Comparison of ENCODE assay signal across 1 cellular context in genomic region chr12:49967042-49967776, GRCh38.
TF ChIP-seq lines count a peak whose summit lies in the region.

No MANE protein-coding gene starts in this region.

TF ChIP-seq in HepG2, 621 proteins besides CTCF, POLR2A, EP300 and RAD21 (continued from another document and continues in another):
- TF ChIP-seq IKZF5 (CRISPR knock-in tag; IDR thresholded peaks at IDR 0.05) (0 out of 2 replicates have a peak, but pooled peaks have one; percentile 24), RBM39 (IDR thresholded peaks at IDR 0.05; ENCODE audit: low read depth, low read length, poor library complexity, severe bottlenecking) (peak; percentile 68), ZNF782 (CRISPR knock-in tag; IDR thresholded peaks at IDR 0.05; ENCODE audit: borderline replicate concordance) (peak; percentile 30; the same call in 1 of the 2 replicates), ZNF350 (CRISPR knock-in tag; IDR thresholded peaks at IDR 0.05; ENCODE audit: borderline replicate concordance, low read depth) (peak; percentile 69), MAX (IDR thresholded peaks at IDR 0.05) (peak; percentile 25; the same call in 1 of the 2 replicates), ZNF788 (CRISPR knock-in tag; IDR thresholded peaks at IDR 0.05; ENCODE audit: borderline replicate concordance) (peak; percentile 62; the same call in 1 of the 2 replicates), HDAC1 (CRISPR knock-in tag; IDR thresholded peaks at IDR 0.05) (peak; percentile 58; the same call in 1 of the 2 replicates), KLF13 (CRISPR knock-in tag; IDR thresholded peaks at IDR 0.05) (0 out of 2 replicates have a peak, but pooled peaks have one; percentile 25), DZIP1 (CRISPR knock-in tag; IDR thresholded peaks at IDR 0.05) (no peak), ZNF451 (CRISPR knock-in tag; IDR thresholded peaks at IDR 0.05) (peak; percentile 80; the same call in 1 of the 2 replicates), ZNF607 (CRISPR knock-in tag; IDR thresholded peaks at IDR 0.05; ENCODE audit: borderline replicate concordance) (0 out of 2 replicates have a peak, but pooled peaks have one; percentile 32), ZNF224 (CRISPR knock-in tag; IDR thresholded peaks at IDR 0.05) (peak; percentile 29; the same call in 1 of the 2 replicates), ZNF792 (CRISPR knock-in tag; IDR thresholded peaks at IDR 0.05) (0 out of 2 replicates have a peak, but pooled peaks have one; percentile 45), SKI (IDR thresholded peaks at IDR 0.05; ENCODE audit: partially characterized antibody) (no peak), PLSCR1 (CRISPR knock-in tag; IDR thresholded peaks at IDR 0.05; ENCODE audit: borderline replicate concordance) (no peak), KDM3A (CRISPR knock-in tag; IDR thresholded peaks at IDR 0.05; ENCODE audit: low read depth) (0 out of 2 replicates have a peak, but pooled peaks have one; percentile 59), ZNF484 (CRISPR knock-in tag; IDR thresholded peaks at IDR 0.05; ENCODE audit: borderline replicate concordance, low read depth) (no peak), PHF8 (CRISPR knock-in tag; IDR thresholded peaks at IDR 0.05) (peak; percentile 47; the same call in 1 of the 2 replicates), NCOA1 (CRISPR knock-in tag; IDR thresholded peaks at IDR 0.05) (no peak), ZNF143 (CRISPR knock-in tag; IDR thresholded peaks at IDR 0.05) (no peak), MTA3 (CRISPR knock-in tag; IDR thresholded peaks at IDR 0.05) (no peak), TCF7 (IDR thresholded peaks at IDR 0.05; ENCODE audit: low read depth) (no peak), ZBTB46 (CRISPR knock-in tag; IDR thresholded peaks at IDR 0.05; ENCODE audit: borderline replicate concordance) (0 out of 2 replicates have a peak, but pooled peaks have one; percentile 57), IRF9 (CRISPR knock-in tag; IDR thresholded peaks at IDR 0.05; ENCODE audit: borderline replicate concordance) (peak; percentile 23; the same call in 1 of the 2 replicates), SP5 (CRISPR knock-in tag; IDR thresholded peaks at IDR 0.05; ENCODE audit: borderline replicate concordance, low read depth) (peak; percentile 16; the same call in 1 of the 2 replicates), YEATS4 (CRISPR knock-in tag; IDR thresholded peaks at IDR 0.05; ENCODE audit: borderline replicate concordance) (0 out of 2 replicates have a peak, but pooled peaks have one; percentile 48), ZBTB21 (CRISPR knock-in tag; IDR thresholded peaks at IDR 0.05) (no peak), ZNF335 (CRISPR knock-in tag; IDR thresholded peaks at IDR 0.05) (0 out of 2 replicates have a peak, but pooled peaks have one; percentile 25), MYC (CRISPR knock-in tag; IDR thresholded peaks at IDR 0.05; ENCODE audit: borderline replicate concordance) (0 out of 2 replicates have a peak, but pooled peaks have one; percentile 46), GFI1 (CRISPR knock-in tag; IDR thresholded peaks at IDR 0.05; ENCODE audit: borderline replicate concordance) (0 out of 2 replicates have a peak, but pooled peaks have one; percentile 57), WIZ (CRISPR knock-in tag; IDR thresholded peaks at IDR 0.05) (0 out of 2 replicates have a peak, but pooled peaks have one; percentile 77), ZNF674 (CRISPR knock-in tag; IDR thresholded peaks at IDR 0.05; ENCODE audit: low read depth) (0 out of 2 replicates have a peak, but pooled peaks have one; percentile 70), PRDM10 (CRISPR knock-in tag; IDR thresholded peaks at IDR 0.05; ENCODE audit: low read depth) (0 out of 2 replicates have a peak, but pooled peaks have one; percentile 12), SUZ12 (IDR thresholded peaks at IDR 0.05; ENCODE audit: low read depth, low read length) (no peak), KAT7 (CRISPR knock-in tag; IDR thresholded peaks at IDR 0.05; ENCODE audit: borderline replicate concordance) (peak; percentile 25; the same call in 1 of the 2 replicates), NR2F2 (IDR thresholded peaks at IDR 0.05; ENCODE audit: borderline replicate concordance, low read depth) (no peak)
- TF ChIP-seq, protein P1, sequence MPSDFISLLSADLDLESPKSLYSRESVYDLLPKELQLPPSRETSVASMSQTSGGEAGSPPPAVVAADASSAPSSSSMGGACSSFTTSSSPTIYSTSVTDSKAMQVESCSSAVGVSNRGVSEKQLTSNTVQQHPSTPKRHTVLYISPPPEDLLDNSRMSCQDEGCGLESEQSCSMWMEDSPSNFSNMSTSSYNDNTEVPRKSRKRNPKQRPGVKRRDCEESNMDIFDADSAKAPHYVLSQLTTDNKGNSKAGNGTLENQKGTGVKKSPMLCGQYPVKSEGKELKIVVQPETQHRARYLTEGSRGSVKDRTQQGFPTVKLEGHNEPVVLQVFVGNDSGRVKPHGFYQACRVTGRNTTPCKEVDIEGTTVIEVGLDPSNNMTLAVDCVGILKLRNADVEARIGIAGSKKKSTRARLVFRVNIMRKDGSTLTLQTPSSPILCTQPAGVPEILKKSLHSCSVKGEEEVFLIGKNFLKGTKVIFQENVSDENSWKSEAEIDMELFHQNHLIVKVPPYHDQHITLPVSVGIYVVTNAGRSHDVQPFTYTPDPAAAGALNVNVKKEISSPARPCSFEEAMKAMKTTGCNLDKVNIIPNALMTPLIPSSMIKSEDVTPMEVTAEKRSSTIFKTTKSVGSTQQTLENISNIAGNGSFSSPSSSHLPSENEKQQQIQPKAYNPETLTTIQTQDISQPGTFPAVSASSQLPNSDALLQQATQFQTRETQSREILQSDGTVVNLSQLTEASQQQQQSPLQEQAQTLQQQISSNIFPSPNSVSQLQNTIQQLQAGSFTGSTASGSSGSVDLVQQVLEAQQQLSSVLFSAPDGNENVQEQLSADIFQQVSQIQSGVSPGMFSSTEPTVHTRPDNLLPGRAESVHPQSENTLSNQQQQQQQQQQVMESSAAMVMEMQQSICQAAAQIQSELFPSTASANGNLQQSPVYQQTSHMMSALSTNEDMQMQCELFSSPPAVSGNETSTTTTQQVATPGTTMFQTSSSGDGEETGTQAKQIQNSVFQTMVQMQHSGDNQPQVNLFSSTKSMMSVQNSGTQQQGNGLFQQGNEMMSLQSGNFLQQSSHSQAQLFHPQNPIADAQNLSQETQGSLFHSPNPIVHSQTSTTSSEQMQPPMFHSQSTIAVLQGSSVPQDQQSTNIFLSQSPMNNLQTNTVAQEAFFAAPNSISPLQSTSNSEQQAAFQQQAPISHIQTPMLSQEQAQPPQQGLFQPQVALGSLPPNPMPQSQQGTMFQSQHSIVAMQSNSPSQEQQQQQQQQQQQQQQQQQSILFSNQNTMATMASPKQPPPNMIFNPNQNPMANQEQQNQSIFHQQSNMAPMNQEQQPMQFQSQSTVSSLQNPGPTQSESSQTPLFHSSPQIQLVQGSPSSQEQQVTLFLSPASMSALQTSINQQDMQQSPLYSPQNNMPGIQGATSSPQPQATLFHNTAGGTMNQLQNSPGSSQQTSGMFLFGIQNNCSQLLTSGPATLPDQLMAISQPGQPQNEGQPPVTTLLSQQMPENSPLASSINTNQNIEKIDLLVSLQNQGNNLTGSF (CRISPR knock-in tag; IDR thresholded peaks at IDR 0.05) = no peak
- TF ChIP-seq, protein P2, sequence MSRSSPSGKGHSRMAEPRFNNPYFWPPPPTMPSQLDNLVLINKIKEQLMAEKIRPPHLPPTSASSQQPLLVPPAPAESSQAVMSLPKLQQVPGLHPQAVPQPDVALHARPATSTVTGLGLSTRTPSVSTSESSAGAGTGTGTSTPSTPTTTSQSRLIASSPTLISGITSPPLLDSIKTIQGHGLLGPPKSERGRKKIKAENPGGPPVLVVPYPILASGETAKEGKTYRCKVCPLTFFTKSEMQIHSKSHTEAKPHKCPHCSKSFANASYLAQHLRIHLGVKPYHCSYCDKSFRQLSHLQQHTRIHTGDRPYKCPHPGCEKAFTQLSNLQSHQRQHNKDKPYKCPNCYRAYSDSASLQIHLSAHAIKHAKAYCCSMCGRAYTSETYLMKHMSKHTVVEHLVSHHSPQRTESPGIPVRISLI (CRISPR knock-in tag; IDR thresholded peaks at IDR 0.05; ENCODE audit: borderline replicate concordance) = 0 out of 2 replicates have a peak, but pooled peaks have one; percentile 4
- TF ChIP-seq, protein P3, sequence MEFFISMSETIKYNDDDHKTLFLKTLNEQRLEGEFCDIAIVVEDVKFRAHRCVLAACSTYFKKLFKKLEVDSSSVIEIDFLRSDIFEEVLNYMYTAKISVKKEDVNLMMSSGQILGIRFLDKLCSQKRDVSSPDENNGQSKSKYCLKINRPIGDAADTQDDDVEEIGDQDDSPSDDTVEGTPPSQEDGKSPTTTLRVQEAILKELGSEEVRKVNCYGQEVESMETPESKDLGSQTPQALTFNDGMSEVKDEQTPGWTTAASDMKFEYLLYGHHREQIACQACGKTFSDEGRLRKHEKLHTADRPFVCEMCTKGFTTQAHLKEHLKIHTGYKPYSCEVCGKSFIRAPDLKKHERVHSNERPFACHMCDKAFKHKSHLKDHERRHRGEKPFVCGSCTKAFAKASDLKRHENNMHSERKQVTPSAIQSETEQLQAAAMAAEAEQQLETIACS (CRISPR knock-in tag; IDR thresholded peaks at IDR 0.05) = 0 out of 2 replicates have a peak, but pooled peaks have one; percentile 41
